Comparison of ENCODE assay signal across 12 cellular contexts in genomic region chr9:137758067-137758466, GRCh38.
A peak's percentile ranks its signal among the peaks of the same experiment; 100 is the strongest.
DNase-seq lines count a peak whose midpoint lies in the region; ATAC-seq, FAIRE-seq and TF ChIP-seq lines count a peak whose summit lies in the region.
"Had no signal": no experiment of that assay in that cellular context is flagged by ENCODE, and none has a peak within 500 bp of the region (broad histone marks: within the 10 kb centered on the region; RNA-seq: fewer than 3 reads in every experiment).

No MANE protein-coding gene starts in this region.

- H3K27me3 ChIP-seq in CD4-positive, alpha-beta T cell (ENCODE audit: control insufficient read depth, insufficient read depth, low read length) = no peaks in the 10 kb centered on the region
- H3K27me3 ChIP-seq in GM23248 (replicated peaks; ENCODE audit: insufficient read depth) (no peaks in the 10 kb centered on the region), pancreas (no peaks in the 10 kb centered on the region)
- H3K27me3 ChIP-seq: Peyer's patch, right atrium auricular region had no signal

- no peak overlapping the region for H3K4me2 ChIP-seq in GM23248 (ENCODE audit: unreplicated experiment)

- no peaks in the 10 kb centered on the region for H3K9me2 ChIP-seq in GM23248 (ENCODE audit: insufficient read depth)

- H3K9me3 Mint-ChIP-seq in CD4-positive, alpha-beta T cell = no peaks in the 10 kb centered on the region
- H3K9me3 Mint-ChIP-seq in activated T-helper 2 cell treated with anti-CD3 and anti-CD28 coated beads, Interferon-gamma antibody, Interleukin-2, Interleukin-4, amounts not matched to agents 10 μg/mL and 5 μg/mL and 100 μg/mL, durations not matched to agents 14 hours and 24 hours and 36 hours = peaks cover 20% of the 10 kb centered on the region
- peaks cover 0 to 9% (median 2%) of the 10 kb centered on the region in 7 donors for H3K9me3 Mint-ChIP-seq in naive B cell

- CTCF ChIA-PET in CD4-positive, alpha-beta T cell (lab: Charles Lee) = interaction anchor here (1.4 kb wide), 1 partner anchor 85 kb away, joined by 3 read pairs; no protein-coding TSS in a partner anchor

- ATAC-seq in CD4-positive, alpha-beta T cell (ENCODE audit: poor library complexity) = no peak
- ATAC-seq in naive B cell (ENCODE audit: low read depth in 2 of 2) = no peak
- no peak for ATAC-seq in HG03139 (IDR thresholded peaks at IDR 0.05; ENCODE audit: unreplicated experiment)
- no peak for ATAC-seq in GM19467 (IDR thresholded peaks at IDR 0.05; ENCODE audit: unreplicated experiment)
- ATAC-seq in pancreas = no peak

- no peaks in the 10 kb centered on the region for H4K20me1 ChIP-seq in GM23248 (ENCODE audit: insufficient read depth)

- FAIRE-seq in pancreas (lab: Jason Lieb, UNC) = no peak

- 0 out of 2 replicates have a peak overlapping the region, but pooled peaks have one; percentile 33 for H2AFZ ChIP-seq in GM23248

- in situ Hi-C loops in GM23248 (cut with MboI) = no loop called here

- peaks cover 45% of the 10 kb centered on the region for H3K4me1 Mint-ChIP-seq in CD4-positive, alpha-beta T cell (ENCODE audit: low read depth)
- peaks cover 22% of the 10 kb centered on the region for H3K4me1 Mint-ChIP-seq in activated T-helper 2 cell treated with anti-CD3 and anti-CD28 coated beads, Interferon-gamma antibody, Interleukin-2, Interleukin-4, amounts not matched to agents 10 μg/mL and 5 μg/mL and 100 μg/mL, durations not matched to agents 14 hours and 24 hours and 36 hours (ENCODE audit: low read depth)
- peaks cover 59 to 79% (median 67%) of the 10 kb centered on the region in 3 donors for H3K4me1 Mint-ChIP-seq in naive B cell
- H3K4me1 Mint-ChIP-seq: CD14-positive monocyte had no signal

- H3K27ac Mint-ChIP-seq in CD4-positive, alpha-beta T cell = peak overlapping the region; percentile 74
- H3K27ac Mint-ChIP-seq in activated T-helper 2 cell treated with anti-CD3 and anti-CD28 coated beads, Interferon-gamma antibody, Interleukin-2, Interleukin-4, amounts not matched to agents 10 μg/mL and 5 μg/mL and 100 μg/mL, durations not matched to agents 14 hours and 24 hours and 36 hours = peak overlapping the region; percentile 65
- H3K27ac Mint-ChIP-seq in naive B cell = peak overlapping the region; percentile 98 to 100 (median 99)

- peaks cover 10% of the 10 kb centered on the region; the same call in 1 of the 2 replicates for H3K36me3 ChIP-seq in GM23248 (ENCODE audit: low read depth)
- peaks cover 0 to 37% (median 10%) of the 10 kb centered on the region in 3 donors for H3K36me3 ChIP-seq in pancreas

- H3K4me3 ChIP-seq in GM23248 (no peak overlapping the region), pancreas (no peak overlapping the region)
- H3K4me3 ChIP-seq: Peyer's patch, right atrium auricular region had no signal

- intact Hi-C loops in CD4-positive, alpha-beta T cell (cut with DNase I, micrococcal nuclease) = no loop called here
- intact Hi-C loops in activated T-helper 2 cell treated with anti-CD3 and anti-CD28 coated beads, Interferon-gamma antibody, Interleukin-2, Interleukin-4, amounts not matched to agents 10 μg/mL and 5 μg/mL and 100 μg/mL, durations not matched to agents 14 hours and 24 hours and 36 hours (cut with micrococcal nuclease) = no loop called here
- intact Hi-C loops in pancreas (cut with DNase I) = no loop called here

- DNase-seq in CD4-positive, alpha-beta T cell = no peak
- DNase-seq in GM23248 = no peak
- no peak for DNase-seq in activated T-helper 2 cell treated with anti-CD3 and anti-CD28 coated beads, Interferon-gamma antibody, Interleukin-2, Interleukin-4, amounts not matched to agents 10 μg/mL and 5 μg/mL and 100 μg/mL, durations not matched to agents 14 hours and 24 hours and 36 hours (ENCODE audit: low spot score)
- no peak for DNase-seq in naive B cell
- no peak for DNase-seq in pancreas
- DNase-seq: glutamatergic neuron, NCI-H524 had no signal

- POLR2A ChIA-PET in CD4-positive, alpha-beta T cell (lab: Charles Lee) = no interaction called here

- no peak overlapping the region for H3K27ac ChIP-seq in CD4-positive, alpha-beta T cell (ENCODE audit: low read depth, low read length)
- peak overlapping the region; percentile 74 for H3K27ac ChIP-seq in GM23248
- H3K27ac ChIP-seq in pancreas = no peak overlapping the region
- H3K27ac ChIP-seq: right atrium auricular region had no signal

- no peaks in the 10 kb centered on the region for H3K27me3 Mint-ChIP-seq in CD4-positive, alpha-beta T cell
- no peaks in the 10 kb centered on the region for H3K27me3 Mint-ChIP-seq in activated T-helper 2 cell treated with anti-CD3 and anti-CD28 coated beads, Interferon-gamma antibody, Interleukin-2, Interleukin-4, amounts not matched to agents 10 μg/mL and 5 μg/mL and 100 μg/mL, durations not matched to agents 14 hours and 24 hours and 36 hours (ENCODE audit: low read depth)
- H3K27me3 Mint-ChIP-seq in naive B cell = no peaks in the 10 kb centered on the region

- H3K4me1 ChIP-seq in GM23248 (ENCODE audit: insufficient read depth) (peaks cover 12% of the 10 kb centered on the region), pancreas (no peaks in the 10 kb centered on the region)
- H3K4me1 ChIP-seq: right atrium auricular region had no signal

- H3K9me3 ChIP-seq in CD4-positive, alpha-beta T cell (ENCODE audit: control insufficient read depth, low read length) = no peaks in the 10 kb centered on the region
- H3K9me3 ChIP-seq in GM23248 (ENCODE audit: low read depth) (no peaks in the 10 kb centered on the region), pancreas (no peaks in the 10 kb centered on the region)

- H3K79me2 ChIP-seq in GM23248 (ENCODE audit: insufficient read depth) = peaks cover 7% of the 10 kb centered on the region

- H3K36me3 Mint-ChIP-seq in CD4-positive, alpha-beta T cell (ENCODE audit: low read depth) = peaks cover 94% of the 10 kb centered on the region
- peaks cover 86% of the 10 kb centered on the region for H3K36me3 Mint-ChIP-seq in activated T-helper 2 cell treated with anti-CD3 and anti-CD28 coated beads, Interferon-gamma antibody, Interleukin-2, Interleukin-4, amounts not matched to agents 10 μg/mL and 5 μg/mL and 100 μg/mL, durations not matched to agents 14 hours and 24 hours and 36 hours (ENCODE audit: low read depth)
- H3K36me3 Mint-ChIP-seq in naive B cell = peaks cover 37 to 52% of the 10 kb centered on the region in 2 donors

- TF ChIP-seq CTCF in CD4-positive, alpha-beta T cell (IDR thresholded peaks at IDR 0.05) = no peak
- TF ChIP-seq CTCF in pancreas (IDR thresholded peaks at IDR 0.05) = no peak

- no peak overlapping the region for H3K9ac ChIP-seq in GM23248

- H3K4me3 Mint-ChIP-seq in CD4-positive, alpha-beta T cell = no peak overlapping the region
- H3K4me3 Mint-ChIP-seq in activated T-helper 2 cell treated with anti-CD3 and anti-CD28 coated beads, Interferon-gamma antibody, Interleukin-2, Interleukin-4, amounts not matched to agents 10 μg/mL and 5 μg/mL and 100 μg/mL, durations not matched to agents 14 hours and 24 hours and 36 hours (ENCODE audit: low read depth) = no peak overlapping the region
- H3K4me3 Mint-ChIP-seq in naive B cell = peak overlapping the region; percentile 54 to 93 (median 86)
- H3K4me3 Mint-ChIP-seq: CD14-positive monocyte had no signal

- H3F3A ChIP-seq in GM23248 (ENCODE audit: insufficient read depth) = no peaks in the 10 kb centered on the region

- WGBS in GM23248 (ENCODE audit: low coverage in 1 of 2, low lambda C conversion rate in 2 of 2, missing lambda C conversion rate in 2 of 2), 2 experiments = 93 to 96% methylated on average over 15 to 16 of the region's 16 CpGs
- 98% methylated on average over 16 of the region's 16 CpGs for WGBS in pancreas, 2 donors

Comparison
In these comparisons a context has a peak if more than half of its experiments do, and no peak if none do; other contexts are left out.
1. H3K4me3 Mint-ChIP-seq: peak in naive B cell (8 of 8); none in CD4-positive, alpha-beta T cell (single experiment) and activated T-helper 2 cell treated with anti-CD3 and anti-CD28 coated beads, Interferon-gamma antibody, Interleukin-2, Interleukin-4, amounts not matched to agents 10 μg/mL and 5 μg/mL and 100 μg/mL, durations not matched to agents 14 hours and 24 hours and 36 hours (single experiment).
2. Peak in every context shown above with its lines, with median percentiles within 50 percentile points of each other: H3K27ac Mint-ChIP-seq.